Comparison of ENCODE assay signal across 13 cellular contexts in genomic region chr3:36166477-36166876, GRCh38.
DNase-seq lines count a peak whose midpoint lies in the region; ATAC-seq and TF ChIP-seq lines count a peak whose summit lies in the region.
"Had no signal": no experiment of that assay in that cellular context is flagged by ENCODE, and none has a peak within 500 bp of the region (broad histone marks: within the 10 kb centered on the region; RNA-seq: fewer than 3 reads in every experiment).

No MANE protein-coding gene starts in this region.

- H2AFZ ChIP-seq in Loucy (ENCODE audit: low read length), result no peak overlapping the region

- H3K4me3 ChIP-seq in Loucy (ENCODE audit: low read length, poor library complexity, severe bottlenecking), result no peak overlapping the region
- no peak overlapping the region for H3K4me3 ChIP-seq in astrocyte of the spinal cord (ENCODE audit: low read depth, low read length)
- H3K4me3 ChIP-seq: heart left ventricle had no signal

- H3K36me3 ChIP-seq in Loucy (ENCODE audit: insufficient read depth, low read length), result no peaks in the 10 kb centered on the region
- H3K36me3 ChIP-seq: heart left ventricle had no signal

- H3F3A ChIP-seq in Loucy (ENCODE audit: low read depth), result no peaks in the 10 kb centered on the region

- H3K9me2 ChIP-seq in Loucy (replicated peaks; ENCODE audit: low read depth, low read length), result no peaks in the 10 kb centered on the region

- H3K27me3 Mint-ChIP-seq in natural killer cell treated with Interleukin-12 subunit alpha and Interleukin-12 subunit beta and Interleukin-15 and Interleukin-18, amount 100 ng/mL, for 72 hours, result no peaks in the 10 kb centered on the region

- H3K4me1 ChIP-seq in Loucy (ENCODE audit: insufficient read depth, low read length, poor library complexity, severe bottlenecking), result peaks cover 39% of the 10 kb centered on the region
- H3K4me1 ChIP-seq: heart left ventricle had no signal

- H3K9me3 Mint-ChIP-seq in natural killer cell treated with Interleukin-12 subunit alpha and Interleukin-12 subunit beta and Interleukin-15 and Interleukin-18, amount 100 ng/mL, for 72 hours, result peaks cover 5% of the 10 kb centered on the region

- TF ChIP-seq CTCF in Loucy (conservative IDR thresholded peaks at IDR 0.05; ENCODE audit: low read length) (no peak), astrocyte of the spinal cord (IDR thresholded peaks at IDR 0.05; ENCODE audit: low read depth, low read length) (no peak)

- H3K4me1 Mint-ChIP-seq in natural killer cell treated with Interleukin-12 subunit alpha and Interleukin-12 subunit beta and Interleukin-15 and Interleukin-18, amount 100 ng/mL, for 72 hours (ENCODE audit: low read depth in 2 of 2), result no peaks in the 10 kb centered on the region
- H3K4me1 Mint-ChIP-seq: stimulated activated effector memory CD8-positive, alpha-beta T cell treated with anti-CD3 and anti-CD28 coated beads, Interleukin-12 subunit alpha, Interleukin-12 subunit beta, amount 100 ng/mL, for 72 hours had no signal

- no peak overlapping the region for H3K27ac Mint-ChIP-seq in natural killer cell treated with Interleukin-12 subunit alpha and Interleukin-12 subunit beta and Interleukin-15 and Interleukin-18, amount 100 ng/mL, for 72 hours
- H3K27ac Mint-ChIP-seq: CD14-positive monocyte; stimulated activated effector memory CD8-positive, alpha-beta T cell treated with anti-CD3 and anti-CD28 coated beads, Interleukin-12 subunit alpha, Interleukin-12 subunit beta, amount 100 ng/mL, for 72 hours had no signal

- ATAC-seq in HG02798 (IDR thresholded peaks at IDR 0.05; ENCODE audit: poor library complexity, unreplicated experiment) (no peak), HG03565 (IDR thresholded peaks at IDR 0.05; ENCODE audit: unreplicated experiment) (no peak)
- no peak for ATAC-seq in natural killer cell treated with Interleukin-12 subunit alpha and Interleukin-12 subunit beta and Interleukin-15 and Interleukin-18, amount 100 ng/mL, for 72 hours
- ATAC-seq: heart left ventricle; stimulated activated effector memory CD8-positive, alpha-beta T cell treated with anti-CD3 and anti-CD28 coated beads, Interleukin-12 subunit alpha, Interleukin-12 subunit beta, amount 100 ng/mL, for 72 hours had no signal

- no peaks in the 10 kb centered on the region for H4K20me1 ChIP-seq in Loucy (ENCODE audit: insufficient read depth, low read length, poor library complexity, severe bottlenecking)

- no peaks in the 10 kb centered on the region for H3K36me3 Mint-ChIP-seq in natural killer cell treated with Interleukin-12 subunit alpha and Interleukin-12 subunit beta and Interleukin-15 and Interleukin-18, amount 100 ng/mL, for 72 hours
- H3K36me3 Mint-ChIP-seq: CD14-positive monocyte; stimulated activated effector memory CD8-positive, alpha-beta T cell treated with anti-CD3 and anti-CD28 coated beads, Interleukin-12 subunit alpha, Interleukin-12 subunit beta, amount 100 ng/mL, for 72 hours had no signal

- in situ Hi-C loops in astrocyte of the spinal cord (cut with HindIII; ENCODE audit: low sequenced_read_pairs), result no loop called here

- peaks cover 3% of the 10 kb centered on the region for H3K27me3 ChIP-seq in Loucy (ENCODE audit: insufficient read depth, low read length, poor library complexity, severe bottlenecking)
- H3K27me3 ChIP-seq: heart left ventricle had no signal

- H3K79me2 ChIP-seq in Loucy (ENCODE audit: insufficient read depth, low read length), result no peaks in the 10 kb centered on the region

- peak overlapping the region; percentile 15 for H3K4me2 ChIP-seq in Loucy (ENCODE audit: low read depth, low read length, poor library complexity, severe bottlenecking)

- DNase-seq in AG20443 (ENCODE audit: low spot score) (peak; percentile 84), astrocyte of the spinal cord (ENCODE audit: low read depth, low spot score) (peak; percentile 80), islet precursor cell (peak; percentile 83), COLO668 (lab: John Stamatoyannopoulos, UW; ENCODE audit: unreplicated experiment) (no peak)
- DNase-seq in natural killer cell treated with Interleukin-12 subunit alpha and Interleukin-12 subunit beta and Interleukin-15 and Interleukin-18, amount 100 ng/mL, for 72 hours (ENCODE audit: low spot score), result no peak
- DNase-seq: heart left ventricle; posterior cingulate gyrus; stimulated activated CD4-positive, alpha-beta T cell treated with anti-CD3 and anti-CD28 coated beads, Interleukin-2, amount 100 ng/mL, for 24 hours had no signal

- H3K9ac ChIP-seq in Loucy (ENCODE audit: low read depth, low read length, poor library complexity, severe bottlenecking), result no peak overlapping the region

- H3K4me3 Mint-ChIP-seq in natural killer cell treated with Interleukin-12 subunit alpha and Interleukin-12 subunit beta and Interleukin-15 and Interleukin-18, amount 100 ng/mL, for 72 hours, result no peak overlapping the region
- H3K4me3 Mint-ChIP-seq: CD14-positive monocyte; stimulated activated effector memory CD8-positive, alpha-beta T cell treated with anti-CD3 and anti-CD28 coated beads, Interleukin-12 subunit alpha, Interleukin-12 subunit beta, amount 100 ng/mL, for 72 hours had no signal

- H3K9me3 ChIP-seq in Loucy (ENCODE audit: insufficient read depth, low read depth, low read length), result no peaks in the 10 kb centered on the region
- H3K9me3 ChIP-seq: heart left ventricle had no signal

Comparison
In these comparisons a context has a peak if more than half of its experiments do, and no peak if none do; other contexts are left out.
1. DNase-seq: peak in AG20443 (single experiment), astrocyte of the spinal cord (single experiment) and islet precursor cell (single experiment); none in natural killer cell treated with Interleukin-12 subunit alpha and Interleukin-12 subunit beta and Interleukin-15 and Interleukin-18, amount 100 ng/mL, for 72 hours (single experiment) and COLO668 (single experiment).